In the genomic region with DNA sequence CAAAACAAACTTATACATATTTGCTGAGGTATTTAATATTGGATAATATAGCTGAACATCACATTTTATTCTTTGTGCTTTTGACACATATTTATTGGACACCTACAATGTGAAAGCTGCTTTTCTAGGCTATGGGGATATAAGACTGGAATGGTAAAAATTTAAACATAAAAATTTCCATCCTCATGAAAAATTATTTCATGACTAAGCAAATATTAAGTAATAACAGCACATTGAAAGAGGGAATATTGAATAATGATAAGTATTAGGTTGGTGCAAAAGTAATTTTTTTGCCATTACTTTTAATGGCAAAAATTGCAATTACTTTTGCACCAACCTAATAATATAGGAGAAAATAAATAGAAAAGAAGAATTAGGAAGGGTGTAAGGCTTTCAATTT, we compare ENCODE assay signal across 4 cellular contexts.
A peak's percentile ranks its signal among the peaks of the same experiment; 100 is the strongest.
TF ChIP-seq lines count a peak whose summit lies in the region.

No MANE protein-coding gene starts in this region.

TF ChIP-seq in HepG2, 621 proteins besides CTCF, POLR2A, EP300 and RAD21 (continues in another document):
- no peak for TF ChIP-seq ELF3 (CRISPR knock-in tag; IDR thresholded peaks at IDR 0.05)
- TF ChIP-seq MAFF (IDR thresholded peaks at IDR 0.05; ENCODE audit: low read depth, low read length): peak; percentile 87
- no peak for TF ChIP-seq UBTF (CRISPR knock-in tag; IDR thresholded peaks at IDR 0.05)
- no peak for TF ChIP-seq REL (CRISPR knock-in tag; conservative IDR thresholded peaks at IDR 0.05)
- TF ChIP-seq ZNF557 (CRISPR knock-in tag; IDR thresholded peaks at IDR 0.05): no peak

TF ChIP-seq in A549, 52 proteins besides CTCF, POLR2A, EP300 and RAD21:
- TF ChIP-seq MAX (IDR thresholded peaks at IDR 0.05) (no peak), MAFK (IDR thresholded peaks at IDR 0.05; ENCODE audit: partially characterized antibody) (peak; percentile 75), NFE2L2 (conservative IDR thresholded peaks at IDR 0.05; ENCODE audit: low read length) (0 out of 2 replicates have a peak, but pooled peaks have one; percentile 11)

TF ChIP-seq in IMR-90, 13 proteins besides CTCF, POLR2A, EP300 and RAD21:
- 0 out of 2 replicates have a peak, but pooled peaks have one; percentile 28 for TF ChIP-seq NFE2L2 (IDR thresholded peaks at IDR 0.05; ENCODE audit: low read depth, low read length)
- TF ChIP-seq FOS (IDR thresholded peaks at IDR 0.05; ENCODE audit: low read depth, low read length): no peak
- peak; percentile 70 for TF ChIP-seq MAFK (IDR thresholded peaks at IDR 0.05; ENCODE audit: low read depth, low read length)
- TF ChIP-seq BHLHE40 (IDR thresholded peaks at IDR 0.05; ENCODE audit: low read depth, low read length): no peak

TF ChIP-seq in K562, 482 proteins besides CTCF, POLR2A, EP300 and RAD21:
- no peak for TF ChIP-seq ZNF282 (CRISPR knock-in tag; IDR thresholded peaks at IDR 0.05)
- TF ChIP-seq, protein P1, sequence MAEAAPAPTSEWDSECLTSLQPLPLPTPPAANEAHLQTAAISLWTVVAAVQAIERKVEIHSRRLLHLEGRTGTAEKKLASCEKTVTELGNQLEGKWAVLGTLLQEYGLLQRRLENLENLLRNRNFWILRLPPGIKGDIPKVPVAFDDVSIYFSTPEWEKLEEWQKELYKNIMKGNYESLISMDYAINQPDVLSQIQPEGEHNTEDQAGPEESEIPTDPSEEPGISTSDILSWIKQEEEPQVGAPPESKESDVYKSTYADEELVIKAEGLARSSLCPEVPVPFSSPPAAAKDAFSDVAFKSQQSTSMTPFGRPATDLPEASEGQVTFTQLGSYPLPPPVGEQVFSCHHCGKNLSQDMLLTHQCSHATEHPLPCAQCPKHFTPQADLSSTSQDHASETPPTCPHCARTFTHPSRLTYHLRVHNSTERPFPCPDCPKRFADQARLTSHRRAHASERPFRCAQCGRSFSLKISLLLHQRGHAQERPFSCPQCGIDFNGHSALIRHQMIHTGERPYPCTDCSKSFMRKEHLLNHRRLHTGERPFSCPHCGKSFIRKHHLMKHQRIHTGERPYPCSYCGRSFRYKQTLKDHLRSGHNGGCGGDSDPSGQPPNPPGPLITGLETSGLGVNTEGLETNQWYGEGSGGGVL (CRISPR knock-in tag; IDR thresholded peaks at IDR 0.05): no peak
- TF ChIP-seq ZNF133 (CRISPR knock-in tag; IDR thresholded peaks at IDR 0.05): no peak
- TF ChIP-seq ZNF347 (CRISPR knock-in tag; IDR thresholded peaks at IDR 0.05; ENCODE audit: low read depth): no peak
- TF ChIP-seq, protein P2, sequence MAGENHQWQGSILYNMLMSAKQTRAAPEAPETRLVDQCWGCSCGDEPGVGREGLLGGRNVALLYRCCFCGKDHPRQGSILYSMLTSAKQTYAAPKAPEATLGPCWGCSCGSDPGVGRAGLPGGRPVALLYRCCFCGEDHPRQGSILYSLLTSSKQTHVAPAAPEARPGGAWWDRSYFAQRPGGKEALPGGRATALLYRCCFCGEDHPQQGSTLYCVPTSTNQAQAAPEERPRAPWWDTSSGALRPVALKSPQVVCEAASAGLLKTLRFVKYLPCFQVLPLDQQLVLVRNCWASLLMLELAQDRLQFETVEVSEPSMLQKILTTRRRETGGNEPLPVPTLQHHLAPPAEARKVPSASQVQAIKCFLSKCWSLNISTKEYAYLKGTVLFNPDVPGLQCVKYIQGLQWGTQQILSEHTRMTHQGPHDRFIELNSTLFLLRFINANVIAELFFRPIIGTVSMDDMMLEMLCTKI (IDR thresholded peaks at IDR 0.05; ENCODE audit: partially characterized antibody): no peak
- no peak for TF ChIP-seq ZNF253 (CRISPR knock-in tag; conservative IDR thresholded peaks at IDR 0.05)
- TF ChIP-seq GABPB1 (CRISPR knock-in tag; IDR thresholded peaks at IDR 0.05): no peak
- TF ChIP-seq ZNF444 (CRISPR knock-in tag; IDR thresholded peaks at IDR 0.05): no peak
- no peak for TF ChIP-seq CBX8 (IDR thresholded peaks at IDR 0.05; ENCODE audit: borderline replicate concordance, extremely low read depth, low read depth, low read length, poor library complexity, severe bottlenecking)
- no peak for TF ChIP-seq HLTF (IDR thresholded peaks at IDR 0.05)
- TF ChIP-seq CBX3 (IDR thresholded peaks at IDR 0.05; ENCODE audit: borderline replicate concordance in 1 of 2, low read length in 2 of 2): no peak
- no peak for TF ChIP-seq ILF3 (IDR thresholded peaks at IDR 0.05; ENCODE audit: borderline replicate concordance)
- peak; percentile 61 for TF ChIP-seq ZNF316 (IDR thresholded peaks at IDR 0.05)
- TF ChIP-seq STAT6 (CRISPR knock-in tag; IDR thresholded peaks at IDR 0.05): no peak
- TF ChIP-seq ZNF785 (CRISPR knock-in tag; IDR thresholded peaks at IDR 0.05): no peak
- peak; percentile 25; the same call in 1 of the 2 replicates for TF ChIP-seq MAFK (IDR thresholded peaks at IDR 0.05; ENCODE audit: low read length)
- no peak for TF ChIP-seq KDM4B (IDR thresholded peaks at IDR 0.05; ENCODE audit: borderline replicate concordance in 2 of 2, low read depth in 1 of 2)
- no peak for TF ChIP-seq SMAD2 (IDR thresholded peaks at IDR 0.05; ENCODE audit: low read depth, low read length)
- no peak for TF ChIP-seq CHD4 (IDR thresholded peaks at IDR 0.05; ENCODE audit: insufficient read depth, insufficient replicate concordance, low read depth, low read length, poor library complexity, severe bottlenecking)
- no peak for TF ChIP-seq ZC3H8 (IDR thresholded peaks at IDR 0.05)
- TF ChIP-seq, protein P3, sequence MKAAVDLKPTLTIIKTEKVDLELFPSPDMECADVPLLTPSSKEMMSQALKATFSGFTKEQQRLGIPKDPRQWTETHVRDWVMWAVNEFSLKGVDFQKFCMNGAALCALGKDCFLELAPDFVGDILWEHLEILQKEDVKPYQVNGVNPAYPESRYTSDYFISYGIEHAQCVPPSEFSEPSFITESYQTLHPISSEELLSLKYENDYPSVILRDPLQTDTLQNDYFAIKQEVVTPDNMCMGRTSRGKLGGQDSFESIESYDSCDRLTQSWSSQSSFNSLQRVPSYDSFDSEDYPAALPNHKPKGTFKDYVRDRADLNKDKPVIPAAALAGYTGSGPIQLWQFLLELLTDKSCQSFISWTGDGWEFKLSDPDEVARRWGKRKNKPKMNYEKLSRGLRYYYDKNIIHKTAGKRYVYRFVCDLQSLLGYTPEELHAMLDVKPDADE (conservative IDR thresholded peaks at IDR 0.05; ENCODE audit: control insufficient read depth, low read depth, low read length): no peak
- peak; percentile 39; the same call in 1 of the 2 replicates for TF ChIP-seq C11orf30 (IDR thresholded peaks at IDR 0.05; ENCODE audit: low read depth)
- no peak for TF ChIP-seq MCM7 (IDR thresholded peaks at IDR 0.05)
- TF ChIP-seq MAFG (tag; conservative IDR thresholded peaks at IDR 0.05): no peak; the same call in 1 of the 2 replicates
TF ChIP-seq in K562: peak in this region for 3.
